Comparison of ENCODE assay signal across 9 cellular contexts in genomic region chr10:104080762-104081161, GRCh38. TPM values are rescaled to one million over a fixed set of nuclear protein-coding genes. Genes with fewer than 3 reads are reported as not detected.
DNase-seq lines count a peak whose midpoint lies in the region; ATAC-seq and TF ChIP-seq lines count a peak whose summit lies in the region.
"Had no signal": no experiment of that assay in that cellular context is flagged by ENCODE, and none has a peak within 500 bp of the region (broad histone marks: within the 10 kb centered on the region; RNA-seq: fewer than 3 reads in every experiment).

No MANE protein-coding gene starts in this region.

- ATAC-seq in heart left ventricle (no peak), left cardiac atrium (no peak), HG02938 (IDR thresholded peaks at IDR 0.05; ENCODE audit: unreplicated experiment) (no peak)

- no peaks in the 10 kb centered on the region for H3K27me3 ChIP-seq in heart left ventricle

- peaks cover 0 to 19% (median 7%) of the 10 kb centered on the region in 12 donors for H3K4me1 ChIP-seq in heart left ventricle

- H3K4me3 ChIP-seq in heart left ventricle (no peak overlapping the region), retinal pigment epithelial cell (ENCODE audit: low read length) (no peak overlapping the region)

- H3K4me1 Mint-ChIP-seq in endothelial cell (ENCODE audit: unreplicated experiment), result peaks cover 8% of the 10 kb centered on the region

- TF ChIP-seq POLR2A in heart left ventricle (IDR thresholded peaks at IDR 0.05), result no peak

- intact Hi-C loops in heart left ventricle (cut with DNase I), result no loop called here
- intact Hi-C loops in left cardiac atrium (cut with DNase I), result no loop called here

- no peaks in the 10 kb centered on the region for H3K27me3 Mint-ChIP-seq in endothelial cell (ENCODE audit: unreplicated experiment)

- H3K27ac ChIP-seq in heart left ventricle, result no peak overlapping the region

- H3K36me3 Mint-ChIP-seq in endothelial cell (ENCODE audit: low read depth, unreplicated experiment), result no peaks in the 10 kb centered on the region

- H3K36me3 ChIP-seq in heart left ventricle, result no peaks in the 10 kb centered on the region

- no peak overlapping the region for H3K27ac Mint-ChIP-seq in endothelial cell (ENCODE audit: unreplicated experiment)
- H3K27ac Mint-ChIP-seq: activated T-cell treated with anti-CD3 and anti-CD28 coated beads, Interleukin-2, amount 50 U/mL, for 72 hours had no signal

- no peak for DNase-seq in heart left ventricle
- DNase-seq in left cardiac atrium, result no peak
- DNase-seq in NCI-H510A (lab: John Stamatoyannopoulos, UW), result peak; percentile 89
- DNase-seq in endothelial cell (ENCODE audit: low spot score), result no peak
- DNase-seq in retinal pigment epithelial cell (ENCODE audit: low read depth), result no peak
- DNase-seq in T-helper 9 cell, result no peak
- DNase-seq in activated CD8-positive, alpha-beta memory T cell treated with anti-CD3 and anti-CD28 coated beads for 24 hours, result no peak

- H3K9me3 ChIP-seq in heart left ventricle, result no peaks in the 10 kb centered on the region

- WGBS in heart left ventricle, 4 donors, result 39 to 75% (median 53%) methylated on average over 1 of the region's 1 CpG

- H3K9me3 Mint-ChIP-seq in endothelial cell (ENCODE audit: unreplicated experiment), result no peaks in the 10 kb centered on the region
- H3K9me3 Mint-ChIP-seq: activated T-cell treated with anti-CD3 and anti-CD28 coated beads, Interleukin-2, amount 50 U/mL, for 72 hours had no signal

- H3K4me3 Mint-ChIP-seq in endothelial cell (ENCODE audit: unreplicated experiment), result no peak overlapping the region
- H3K4me3 Mint-ChIP-seq: activated T-cell treated with anti-CD3 and anti-CD28 coated beads, Interleukin-2, amount 50 U/mL, for 72 hours had no signal

- TF ChIP-seq CTCF in heart left ventricle (IDR thresholded peaks at IDR 0.05) (peak in 7 of 12 donors; percentile 6 to 56 (median 38)), endothelial cell (IDR thresholded peaks at IDR 0.05; ENCODE audit: unreplicated experiment) (peak; percentile 32), retinal pigment epithelial cell (conservative IDR thresholded peaks at IDR 0.05; ENCODE audit: low read depth, low read length) (peak; percentile 57)

RNA-seq across cellular contexts. Expression of gene COL17A1, which starts 4.9 kb away (rescaled TPM):
- 1 to 10 TPM in 2 of 9 donors, under 1 TPM in 2, not detected in 5; 0.28 to 2.2 (median 0.86) TPM for total RNA-seq in heart left ventricle
- under 1 TPM in 1 of 2 donors, not detected in 1; 0.37 TPM for polyA plus RNA-seq in heart left ventricle
- total RNA-seq in left cardiac atrium, result under 1 TPM; 0.29 to 0.55 TPM
- 4.2 TPM for total RNA-seq in endothelial cell (ENCODE audit: unreplicated experiment)
- total RNA-seq: activated T-cell treated with anti-CD3 and anti-CD28 coated beads, Interleukin-2, amount 50 U/mL, for 72 hours had no signal

RNA-seq across cellular contexts. Expression of gene SFR1, which starts 41.2 kb away (rescaled TPM):
- total RNA-seq in heart left ventricle, result 10 to 100 TPM in 1 of 9 donors, 1 to 10 TPM in 8; 5.4 to 10.1 (median 7.6) TPM
- polyA plus RNA-seq in heart left ventricle, result 1 to 10 TPM; 6.7 to 9.5 TPM
- total RNA-seq in left cardiac atrium, result 1 to 10 TPM; 6.5 to 7.0 TPM
- total RNA-seq in endothelial cell (ENCODE audit: unreplicated experiment), result 8.8 TPM
